15 cellular contexts compared by ENCODE assay signal in the genomic region with DNA sequence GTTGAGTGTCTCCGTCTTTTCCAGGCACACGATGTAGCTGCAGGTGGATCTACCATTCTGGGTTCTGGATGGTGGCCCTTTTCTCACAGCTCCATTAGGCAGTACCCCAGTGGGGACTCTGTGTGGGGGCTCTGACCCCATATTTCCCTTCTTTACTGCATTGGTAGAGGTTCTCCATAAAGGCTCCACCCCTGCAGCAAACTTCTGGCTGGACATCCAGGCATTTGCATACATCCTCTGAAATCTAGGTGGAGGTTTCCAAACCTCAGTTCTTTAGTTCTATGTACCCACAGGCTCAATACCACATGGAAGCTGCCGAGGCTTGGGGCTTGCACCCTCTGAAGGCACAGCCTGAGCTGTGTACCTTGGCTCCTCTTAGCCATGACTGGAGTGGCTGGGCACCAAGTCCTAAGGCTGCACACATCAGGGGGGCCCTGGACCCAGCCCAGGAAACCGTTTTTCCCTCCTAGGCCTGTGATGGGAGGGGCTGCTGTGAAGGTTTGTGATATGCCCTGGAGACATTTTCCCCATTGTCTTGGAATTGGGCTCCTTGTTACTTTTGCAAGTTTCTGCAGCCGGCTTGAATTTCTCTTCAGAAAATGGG. TPM values are rescaled to one million over a fixed set of nuclear protein-coding genes. Genes with fewer than 3 reads are reported as not detected.
DNase-seq lines count a peak whose midpoint lies in the region; ATAC-seq and TF ChIP-seq lines count a peak whose summit lies in the region.
"Had no signal": no experiment of that assay in that cellular context is flagged by ENCODE, and none has a peak within 500 bp of the region (broad histone marks: within the 10 kb centered on the region; RNA-seq: fewer than 3 reads in every experiment).

No MANE protein-coding gene starts in this region.

- H3K4me3 ChIP-seq in thoracic aorta: no peak overlapping the region

- H3K36me3 Mint-ChIP-seq in T-cell: peaks cover 15% of the 10 kb centered on the region

- ATAC-seq in left ventricle myocardium superior: peak; percentile 21
- ATAC-seq in T-cell (replicated peaks in 1 of 4): no peak
- ATAC-seq in thoracic aorta (ENCODE audit: insufficient number of reproducible peaks, low FRiP score, low read depth): no peak
- no peak for ATAC-seq in GM18517 (IDR thresholded peaks at IDR 0.05; ENCODE audit: unreplicated experiment)
- ATAC-seq: stimulated activated naive CD8-positive, alpha-beta T cell treated with anti-CD3 and anti-CD28 coated beads, Interleukin-15, Interleukin-2, amounts not matched to agents 100 U/mL and 50 U/mL, for 24 hours had no signal

- DNase-seq in left ventricle myocardium superior: no peak
- no peak for DNase-seq in cardiac septum (ENCODE audit: low spot score)
- DNase-seq in T-cell: no peak
- DNase-seq in epithelial cell of prostate (ENCODE audit: low read depth, low spot score): no peak
- DNase-seq in thoracic aorta (ENCODE audit: low spot score): no peak
- DNase-seq in stimulated activated CD8-positive, alpha-beta memory T cell treated with anti-CD3 and anti-CD28 coated beads, Interleukin-4, amount 100 ng/mL, for 48 hours: no peak
- no peak for DNase-seq in cerebellar nuclear complex (lab: John Stamatoyannopoulos, UW)
- DNase-seq: activated CD4-positive, CD25-positive, alpha-beta regulatory T cell treated with anti-CD3 and anti-CD28 coated beads, Interleukin-2, amount 50 U/mL, for 72 hours; activated T-cell treated with anti-CD3 and anti-CD28 coated beads, Interleukin-2, amount 50 U/mL, for 1 hour; DMS 273 treated with DMSO at 0.1 percent for 48 hours; hypothalamus; NCI-H82; stimulated activated naive CD8-positive, alpha-beta T cell treated with anti-CD3 and anti-CD28 coated beads, Interleukin-15, Interleukin-2, amounts not matched to agents 100 U/mL and 50 U/mL, for 24 hours had no signal

- TF ChIP-seq CTCF in thoracic aorta (IDR thresholded peaks at IDR 0.05): no peak

- H3K27ac ChIP-seq in epithelial cell of prostate (peak overlapping the region; percentile 37), thoracic aorta (peak overlapping the region; percentile 60 to 72)

- H3K4me1 ChIP-seq in thoracic aorta (ENCODE audit: control insufficient read depth in 1 of 2, low read depth in 2 of 2): peaks cover 43 to 77% of the 10 kb centered on the region in 2 donors

- CTCF ChIA-PET in T-cell (lab: Charles Lee): no interaction called here

- no peaks in the 10 kb centered on the region for H3K9me3 ChIP-seq in thoracic aorta

- H3K27me3 Mint-ChIP-seq in T-cell: no peaks in the 10 kb centered on the region
- H3K27me3 Mint-ChIP-seq: B cell had no signal

- peak overlapping the region; percentile 96 to 99 for H3K27ac Mint-ChIP-seq in T-cell

- POLR2A ChIA-PET in T-cell (lab: Charles Lee): no interaction called here

- H3K4me3 Mint-ChIP-seq in T-cell: peak overlapping the region in 2 of 3 donors; percentile 13 to 56

- peaks cover 2 to 12% (median 3%) of the 10 kb centered on the region in 3 donors for H3K9me3 Mint-ChIP-seq in T-cell

- peaks cover 73 to 88% (median 82%) of the 10 kb centered on the region in 3 donors for H3K4me1 Mint-ChIP-seq in T-cell

- H3K27me3 ChIP-seq in thoracic aorta (replicated peaks; ENCODE audit: insufficient read depth): no peaks in the 10 kb centered on the region

- intact Hi-C loops in left ventricle myocardium superior (cut with micrococcal nuclease): no loop called here
- intact Hi-C loops in cardiac septum (cut with DNase I): no loop called here

- H3K36me3 ChIP-seq in thoracic aorta: no peaks in the 10 kb centered on the region

RNA-seq across cellular contexts. Expression of gene ABCC1, which starts 14.0 kb away (rescaled TPM):
- total RNA-seq in left ventricle myocardium superior (23.2 TPM), cardiac septum (16.6 TPM), T-cell (10 to 100 TPM; 59.4 to 68.1 (median 63.0) TPM), thoracic aorta (10 to 100 TPM; 89.2 to 94.9 TPM)
